1 cellular context compared by ENCODE assay signal in the genomic region with DNA sequence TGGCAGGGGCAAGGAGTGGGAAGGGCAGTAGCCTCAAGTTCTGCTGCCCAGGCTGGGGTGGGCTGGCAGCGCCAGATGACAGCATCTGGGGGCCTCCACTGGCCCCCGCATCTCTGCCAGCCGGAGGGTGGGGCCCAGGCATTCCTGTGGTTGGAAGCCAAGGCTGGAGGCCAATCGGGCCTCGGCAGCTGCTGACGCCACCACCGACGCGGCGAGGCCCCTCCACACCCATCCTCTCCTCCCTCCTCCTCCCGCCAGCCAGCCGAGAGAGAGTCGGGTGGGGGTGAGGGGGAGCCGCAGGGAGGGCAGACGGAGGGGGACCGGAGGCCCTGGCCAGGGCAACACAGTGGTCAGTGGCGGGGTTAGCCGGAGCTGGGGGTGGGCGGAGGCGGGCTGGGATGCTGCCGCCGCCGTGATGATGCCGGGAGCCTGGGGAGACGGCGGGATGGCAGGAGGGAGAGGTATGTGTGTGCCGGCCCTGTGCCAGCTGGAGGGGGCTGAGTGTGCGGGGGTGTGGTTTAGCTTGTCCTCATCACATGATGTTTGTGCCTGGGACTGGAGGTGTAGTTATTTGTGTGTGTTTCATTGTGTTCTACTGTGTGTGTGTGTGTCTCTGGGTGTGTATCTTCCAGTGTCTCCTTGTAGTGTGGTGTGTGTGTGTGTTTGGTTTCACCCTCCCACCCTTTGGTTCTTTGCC.
TF ChIP-seq lines count a peak whose summit lies in the region.

No MANE protein-coding gene starts in this region.

TF ChIP-seq in K562, 482 proteins besides CTCF, POLR2A, EP300 and RAD21 (continued from another document):
- TF ChIP-seq HBP1 (CRISPR knock-in tag; IDR thresholded peaks at IDR 0.05) (0 out of 2 replicates have a peak, but pooled peaks have one; percentile 8), DIDO1 (tag; IDR thresholded peaks at IDR 0.05; ENCODE audit: low read depth) (no peak), SMAD4 (CRISPR knock-in tag; conservative IDR thresholded peaks at IDR 0.05) (no peak), EGR1 (conservative IDR thresholded peaks at IDR 0.05) (peak; percentile 66), HNRNPUL1 (IDR thresholded peaks at IDR 0.05; ENCODE audit: low read length) (no peak), ZNF140 (CRISPR knock-in tag; IDR thresholded peaks at IDR 0.05) (no peak), POLR2G (IDR thresholded peaks at IDR 0.05; ENCODE audit: low read depth, low read length) (0 out of 2 replicates have a peak, but pooled peaks have one; percentile 27), CREB1 (IDR thresholded peaks at IDR 0.05) (peak; percentile 71; the same call in 1 of the 2 replicates), CREB1 (CRISPR knock-in tag; IDR thresholded peaks at IDR 0.05) (no peak), COPS2 (conservative IDR thresholded peaks at IDR 0.05) (no peak), CTBP1 (IDR thresholded peaks at IDR 0.05; ENCODE audit: borderline replicate concordance) (0 out of 2 replicates have a peak, but pooled peaks have one; percentile 38), ZC3H11A (IDR thresholded peaks at IDR 0.05; ENCODE audit: low read depth, low read length) (no peak), TEAD4 (IDR thresholded peaks at IDR 0.05; ENCODE audit: low read length) (peak; percentile 24; the same call in 1 of the 2 replicates), TEAD4 (CRISPR knock-in tag; IDR thresholded peaks at IDR 0.05; ENCODE audit: borderline replicate concordance) (no peak), L3MBTL2 (IDR thresholded peaks at IDR 0.05) (no peak), NFIC (IDR thresholded peaks at IDR 0.05) (peak; percentile 37; the same call in 1 of the 2 replicates), CXXC5 (CRISPR knock-in tag; IDR thresholded peaks at IDR 0.05) (0 out of 2 replicates have a peak, but pooled peaks have one; percentile 20), SP2 (IDR thresholded peaks at IDR 0.05; ENCODE audit: extremely low read depth, low read depth, low read length, poor library complexity, severe bottlenecking) (no peak), ERF (CRISPR knock-in tag; IDR thresholded peaks at IDR 0.05) (no peak), HDAC1 (IDR thresholded peaks at IDR 0.05) (no peak; a peak in 1 of 4 replicates), ESRRA (IDR thresholded peaks at IDR 0.05; ENCODE audit: borderline replicate concordance, low read depth) (peak; percentile 26; the same call in 1 of the 2 replicates), GTF2F1 (IDR thresholded peaks at IDR 0.05; ENCODE audit: low read depth, low read length) (no peak), MXD1 (CRISPR knock-in tag; IDR thresholded peaks at IDR 0.05; ENCODE audit: borderline replicate concordance, poor library complexity, severe bottlenecking) (no peak), PCBP1 (IDR thresholded peaks at IDR 0.05; ENCODE audit: low read depth, low read length, poor library complexity, severe bottlenecking) (peak; percentile 34), ZBTB43 (CRISPR knock-in tag; IDR thresholded peaks at IDR 0.05) (no peak), ATF1 (CRISPR knock-in tag; IDR thresholded peaks at IDR 0.05) (peak; percentile 26; the same call in 1 of the 2 replicates), ATF1 (tag; IDR thresholded peaks at IDR 0.05) (peak; percentile 75), MLLT1 (IDR thresholded peaks at IDR 0.05) (peak in 1 of 2 experiments; percentile 50; a peak in 1 of 4 replicates)
- TF ChIP-seq, protein P1, sequence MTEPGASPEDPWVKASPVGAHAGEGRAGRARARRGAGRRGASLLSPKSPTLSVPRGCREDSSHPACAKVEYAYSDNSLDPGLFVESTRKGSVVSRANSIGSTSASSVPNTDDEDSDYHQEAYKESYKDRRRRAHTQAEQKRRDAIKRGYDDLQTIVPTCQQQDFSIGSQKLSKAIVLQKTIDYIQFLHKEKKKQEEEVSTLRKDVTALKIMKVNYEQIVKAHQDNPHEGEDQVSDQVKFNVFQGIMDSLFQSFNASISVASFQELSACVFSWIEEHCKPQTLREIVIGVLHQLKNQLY (CRISPR knock-in tag; conservative IDR thresholded peaks at IDR 0.05) = no peak
- TF ChIP-seq, protein P2, sequence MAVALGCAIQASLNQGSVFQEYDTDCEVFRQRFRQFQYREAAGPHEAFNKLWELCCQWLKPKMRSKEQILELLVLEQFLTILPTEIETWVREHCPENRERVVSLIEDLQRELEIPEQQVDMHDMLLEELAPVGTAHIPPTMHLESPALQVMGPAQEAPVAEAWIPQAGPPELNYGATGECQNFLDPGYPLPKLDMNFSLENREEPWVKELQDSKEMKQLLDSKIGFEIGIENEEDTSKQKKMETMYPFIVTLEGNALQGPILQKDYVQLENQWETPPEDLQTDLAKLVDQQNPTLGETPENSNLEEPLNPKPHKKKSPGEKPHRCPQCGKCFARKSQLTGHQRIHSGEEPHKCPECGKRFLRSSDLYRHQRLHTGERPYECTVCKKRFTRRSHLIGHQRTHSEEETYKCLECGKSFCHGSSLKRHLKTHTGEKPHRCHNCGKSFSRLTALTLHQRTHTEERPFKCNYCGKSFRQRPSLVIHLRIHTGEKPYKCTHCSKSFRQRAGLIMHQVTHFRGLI (CRISPR knock-in tag; IDR thresholded peaks at IDR 0.05) = no peak
- TF ChIP-seq, protein P3, sequence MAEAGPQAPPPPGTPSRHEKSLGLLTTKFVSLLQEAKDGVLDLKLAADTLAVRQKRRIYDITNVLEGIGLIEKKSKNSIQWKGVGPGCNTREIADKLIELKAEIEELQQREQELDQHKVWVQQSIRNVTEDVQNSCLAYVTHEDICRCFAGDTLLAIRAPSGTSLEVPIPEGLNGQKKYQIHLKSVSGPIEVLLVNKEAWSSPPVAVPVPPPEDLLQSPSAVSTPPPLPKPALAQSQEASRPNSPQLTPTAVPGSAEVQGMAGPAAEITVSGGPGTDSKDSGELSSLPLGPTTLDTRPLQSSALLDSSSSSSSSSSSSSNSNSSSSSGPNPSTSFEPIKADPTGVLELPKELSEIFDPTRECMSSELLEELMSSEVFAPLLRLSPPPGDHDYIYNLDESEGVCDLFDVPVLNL (CRISPR knock-in tag; IDR thresholded peaks at IDR 0.05; ENCODE audit: low read depth) = no peak
- TF ChIP-seq, protein P4, sequence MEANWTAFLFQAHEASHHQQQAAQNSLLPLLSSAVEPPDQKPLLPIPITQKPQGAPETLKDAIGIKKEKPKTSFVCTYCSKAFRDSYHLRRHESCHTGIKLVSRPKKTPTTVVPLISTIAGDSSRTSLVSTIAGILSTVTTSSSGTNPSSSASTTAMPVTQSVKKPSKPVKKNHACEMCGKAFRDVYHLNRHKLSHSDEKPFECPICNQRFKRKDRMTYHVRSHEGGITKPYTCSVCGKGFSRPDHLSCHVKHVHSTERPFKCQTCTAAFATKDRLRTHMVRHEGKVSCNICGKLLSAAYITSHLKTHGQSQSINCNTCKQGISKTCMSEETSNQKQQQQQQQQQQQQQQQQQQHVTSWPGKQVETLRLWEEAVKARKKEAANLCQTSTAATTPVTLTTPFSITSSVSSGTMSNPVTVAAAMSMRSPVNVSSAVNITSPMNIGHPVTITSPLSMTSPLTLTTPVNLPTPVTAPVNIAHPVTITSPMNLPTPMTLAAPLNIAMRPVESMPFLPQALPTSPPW (CRISPR knock-in tag; IDR thresholded peaks at IDR 0.05) = peak; percentile 66
TF ChIP-seq in K562: peak in this region for 15.
